In the genomic region with DNA sequence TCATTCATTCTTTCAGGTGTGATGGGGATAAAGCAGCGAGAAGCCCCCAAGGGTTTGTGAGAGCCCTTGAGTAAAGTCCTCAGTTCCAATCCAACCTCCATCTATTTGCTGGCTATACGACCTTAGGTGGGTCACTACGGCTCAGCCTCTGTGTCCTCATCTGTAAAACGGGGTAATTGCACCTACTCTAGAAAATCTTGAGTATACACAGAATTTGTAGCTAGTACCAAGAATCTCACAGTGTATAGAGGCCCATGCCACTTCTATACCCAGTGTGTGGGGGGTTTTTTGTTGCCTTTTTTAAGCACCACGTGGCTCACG, we compare ENCODE assay signal across 8 cellular contexts. TPM values are rescaled to one million over a fixed set of nuclear protein-coding genes. Genes with fewer than 3 reads are reported as not detected.
DNase-seq lines count a peak whose midpoint lies in the region; ATAC-seq, FAIRE-seq and TF ChIP-seq lines count a peak whose summit lies in the region.

No MANE protein-coding gene starts in this region.

- ATAC-seq in heart left ventricle (no peak), left ventricle myocardium superior (no peak), right lobe of liver (no peak), upper lobe of right lung (no peak)
- ATAC-seq in activated T-helper 17 cell treated with anti-CD3 and anti-CD28 coated beads, Interleukin-2, amount 50 U/mL, for 72 hours (replicated peaks), result peak; percentile 20

- FAIRE-seq in GM12891 (lab: Jason Lieb, UNC), result no peak

- intact Hi-C loops in heart left ventricle (cut with DNase I) (loop anchor here in 5 of 10 donors (1.0 to 10.0 kb wide), 3 partner anchors 50 to 56 kb away; no protein-coding TSS in a partner anchor), left ventricle myocardium superior (cut with micrococcal nuclease) (no loop called here), right lobe of liver (cut with DNase I) (no loop called here), upper lobe of right lung (cut with DNase I) (no loop called here)

- DNase-seq in heart left ventricle (no peak), left ventricle myocardium superior (no peak), right lobe of liver (no peak), upper lobe of right lung (no peak), DMS79 (lab: John Stamatoyannopoulos, UW) (no peak), GM12891 (ENCODE audit: insufficient read length, low spot score) (no peak)
- DNase-seq in activated CD4-positive, alpha-beta T cell treated with anti-CD3 and anti-CD28 coated beads, Interleukin-2, amount 50 U/mL, for 1 hour, result no peak

- H3K4me3 ChIP-seq in heart left ventricle (peak overlapping the region; percentile 46 to 94 (median 76)), right lobe of liver (peak overlapping the region; percentile 76 to 78 (median 77)), upper lobe of right lung (peak overlapping the region; percentile 88)

- peak overlapping the region; percentile 50 for H3K27ac Mint-ChIP-seq in activated T-helper 17 cell treated with anti-CD3 and anti-CD28 coated beads, Interleukin-2, amount 50 U/mL, for 72 hours

- H3K9me3 Mint-ChIP-seq in activated T-helper 17 cell treated with anti-CD3 and anti-CD28 coated beads, Interleukin-2, amount 50 U/mL, for 72 hours, result no peaks in the 10 kb centered on the region

- peaks cover 15% of the 10 kb centered on the region for H3K4me1 Mint-ChIP-seq in activated T-helper 17 cell treated with anti-CD3 and anti-CD28 coated beads, Interleukin-2, amount 50 U/mL, for 72 hours

- H3K4me1 ChIP-seq in heart left ventricle, result peaks cover 0 to 54% (median 20%) of the 10 kb centered on the region in 12 donors
- H3K4me1 ChIP-seq in right lobe of liver, result peaks cover 0 to 24% (median 5%) of the 10 kb centered on the region in 4 donors
- H3K4me1 ChIP-seq in upper lobe of right lung, result peaks cover 9% of the 10 kb centered on the region

- no peak for TF ChIP-seq POLR2A in heart left ventricle (IDR thresholded peaks at IDR 0.05)
- TF ChIP-seq POLR2A in right lobe of liver (IDR thresholded peaks at IDR 0.05), result no peak
- TF ChIP-seq POLR2A in GM12891 (IDR thresholded peaks at IDR 0.05; ENCODE audit: low read depth, low read length), result no peak

- H3K27ac ChIP-seq in heart left ventricle (peak overlapping the region in 9 of 12 donors; percentile 82 to 92 (median 87)), right lobe of liver (peak overlapping the region in 1 of 3 donors; percentile 53), upper lobe of right lung (no peak overlapping the region)

- H3K27me3 ChIP-seq in heart left ventricle, result no peaks in the 10 kb centered on the region
- H3K27me3 ChIP-seq in right lobe of liver, result no peaks in the 10 kb centered on the region
- no peaks in the 10 kb centered on the region for H3K27me3 ChIP-seq in upper lobe of right lung

- H3K9me3 ChIP-seq in heart left ventricle (no peaks in the 10 kb centered on the region), right lobe of liver (no peaks in the 10 kb centered on the region), upper lobe of right lung (no peaks in the 10 kb centered on the region)

- TF ChIP-seq CTCF in heart left ventricle (IDR thresholded peaks at IDR 0.05), result no peak
- no peak for TF ChIP-seq CTCF in right lobe of liver (IDR thresholded peaks at IDR 0.05)
- no peak for TF ChIP-seq CTCF in upper lobe of right lung (IDR thresholded peaks at IDR 0.05)

- H3K27me3 Mint-ChIP-seq in activated T-helper 17 cell treated with anti-CD3 and anti-CD28 coated beads, Interleukin-2, amount 50 U/mL, for 72 hours, result no peaks in the 10 kb centered on the region

- 36 to 55% (median 40%) methylated on average over 6 of the region's 6 CpGs for WGBS in heart left ventricle, 4 donors
- WGBS in right lobe of liver (ENCODE audit: insufficient coverage, low coverage, low lambda C conversion rate, missing lambda C conversion rate), result 24% methylated on average over 6 of the region's 6 CpGs

- H3K4me3 Mint-ChIP-seq in activated T-helper 17 cell treated with anti-CD3 and anti-CD28 coated beads, Interleukin-2, amount 50 U/mL, for 72 hours, result peak overlapping the region; percentile 92

- H3K36me3 ChIP-seq in heart left ventricle, result peaks cover 0 to 18% (median 0%) of the 10 kb centered on the region in 9 donors
- no peaks in the 10 kb centered on the region for H3K36me3 ChIP-seq in right lobe of liver
- no peaks in the 10 kb centered on the region for H3K36me3 ChIP-seq in upper lobe of right lung

- peaks cover 43% of the 10 kb centered on the region for H3K36me3 Mint-ChIP-seq in activated T-helper 17 cell treated with anti-CD3 and anti-CD28 coated beads, Interleukin-2, amount 50 U/mL, for 72 hours (ENCODE audit: low read depth)

TF ChIP-seq in GM12891, 5 proteins besides CTCF, POLR2A, EP300 and RAD21:
- no peak for TF ChIP-seq TAF1 (IDR thresholded peaks at IDR 0.05; ENCODE audit: low read depth, low read length)
- no peak for TF ChIP-seq POLR2AphosphoS5 (IDR thresholded peaks at IDR 0.05; ENCODE audit: low read depth, low read length)
- TF ChIP-seq PAX5 (IDR thresholded peaks at IDR 0.05; ENCODE audit: insufficient read depth, low read length, severe bottlenecking), result no peak
- no peak for TF ChIP-seq SPI1 (IDR thresholded peaks at IDR 0.05; ENCODE audit: low read depth, low read length)

RNA-seq across cellular contexts. Expression of gene DNMT1, which starts 0.4 kb away (rescaled TPM):
- total RNA-seq in heart left ventricle (10 to 100 TPM; 16.1 to 61.6 (median 25.8) TPM), left ventricle myocardium superior (25.1 TPM), right lobe of liver (10 to 100 TPM; 12.6 to 37.3 (median 24.4) TPM), upper lobe of right lung (72.1 TPM)
- polyA plus RNA-seq in heart left ventricle, result 10 to 100 TPM; 17.3 to 23.5 TPM
- total RNA-seq in activated T-helper 17 cell treated with anti-CD3 and anti-CD28 coated beads, Interleukin-2, amount 50 U/mL, for 72 hours, result 100 to 1,000 TPM; 300 to 434 TPM
- polyA plus RNA-seq in GM12891 (2012; ENCODE audit: low read depth, missing spikeins), result 76.2 TPM

RNA-seq across cellular contexts. Expression of gene S1PR2, which starts 36.0 kb away (rescaled TPM):
- total RNA-seq in heart left ventricle, result 10 to 100 TPM in 1 of 9 donors, 1 to 10 TPM in 8; 1.7 to 14.2 (median 4.4) TPM
- 1 to 10 TPM; 1.0 to 4.3 TPM for polyA plus RNA-seq in heart left ventricle
- 5.3 TPM for total RNA-seq in left ventricle myocardium superior
- total RNA-seq in activated T-helper 17 cell treated with anti-CD3 and anti-CD28 coated beads, Interleukin-2, amount 50 U/mL, for 72 hours, result 10 to 100 TPM in 1 of 2 donors, 1 to 10 TPM in 1; 7.9 to 17.1 TPM
- 1 to 10 TPM; 1.7 to 6.6 (median 4.1) TPM for total RNA-seq in right lobe of liver
- total RNA-seq in upper lobe of right lung, result 21.7 TPM
- polyA plus RNA-seq in GM12891 (2012; ENCODE audit: low read depth, missing spikeins), result 7.8 TPM

RNA-seq across cellular contexts. Expression of gene MRPL4, which starts 56.9 kb away (rescaled TPM):
- total RNA-seq in heart left ventricle (100 to 1,000 TPM in 2 of 9 donors, 10 to 100 TPM in 7; 53.7 to 110 (median 68.2) TPM), left ventricle myocardium superior (71.2 TPM), right lobe of liver (100 to 1,000 TPM in 1 of 6 experiments, 10 to 100 TPM in 5; 33.7 to 109 (median 38.2) TPM), upper lobe of right lung (41.5 TPM)
- 100 to 1,000 TPM in 1 of 2 donors, 10 to 100 TPM in 1; 37.7 to 123 TPM for polyA plus RNA-seq in heart left ventricle
- 100 to 1,000 TPM in 1 of 2 donors, 10 to 100 TPM in 1; 61.1 to 142 TPM for total RNA-seq in activated T-helper 17 cell treated with anti-CD3 and anti-CD28 coated beads, Interleukin-2, amount 50 U/mL, for 72 hours
- 102 TPM for polyA plus RNA-seq in GM12891 (2012; ENCODE audit: low read depth, missing spikeins)
